Comparison of ENCODE assay signal across 14 cellular contexts in the genomic region with DNA sequence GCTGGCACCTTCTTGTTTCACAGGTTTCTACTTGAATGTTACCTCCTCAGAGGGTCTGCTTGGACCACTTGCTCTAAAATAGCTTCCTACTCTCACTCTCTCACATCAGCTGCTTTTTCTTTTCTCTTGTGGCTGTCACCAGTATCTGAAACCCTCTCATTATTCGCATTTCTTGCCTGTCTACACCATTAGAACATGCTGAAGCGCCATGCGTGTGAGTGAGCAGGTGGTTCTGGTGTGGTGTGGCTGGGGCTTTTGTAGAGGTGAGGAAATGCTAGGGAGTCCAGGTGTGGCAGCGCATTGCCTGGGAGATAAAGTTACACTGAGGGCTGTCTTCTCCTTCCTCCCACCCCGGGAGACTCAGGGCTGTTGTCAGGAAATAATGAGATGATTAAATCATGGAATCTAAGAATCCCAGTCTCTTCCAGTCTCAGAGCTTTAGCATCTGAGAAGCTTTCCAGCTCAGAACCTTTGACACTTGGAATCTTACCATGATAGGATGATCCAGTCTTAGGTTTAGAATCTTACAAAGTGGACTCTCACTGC. TPM values are rescaled to one million over a fixed set of nuclear protein-coding genes. Genes with fewer than 3 reads are reported as not detected.
DNase-seq lines count a peak whose midpoint lies in the region; ATAC-seq and TF ChIP-seq lines count a peak whose summit lies in the region.
"Had no signal": no experiment of that assay in that cellular context is flagged by ENCODE, and none has a peak within 500 bp of the region (broad histone marks: within the 10 kb centered on the region; RNA-seq: fewer than 3 reads in every experiment).

No MANE protein-coding gene starts in this region.

- H3K36me3 ChIP-seq in heart right ventricle (peaks cover 0 to 10% (median 4%) of the 10 kb centered on the region in 9 donors), right atrium auricular region (no peaks in the 10 kb centered on the region), tibial artery (peaks cover 0 to 8% (median 0%) of the 10 kb centered on the region in 3 donors)

- H3K27me3 ChIP-seq in heart right ventricle (no peaks in the 10 kb centered on the region), right atrium auricular region (no peaks in the 10 kb centered on the region), tibial artery (no peaks in the 10 kb centered on the region)
- H3K27me3 ChIP-seq: tibial nerve had no signal

- DNase-seq in heart right ventricle (no peak), right atrium auricular region (ENCODE audit: low spot score) (no peak), NCI-H2107 treated with DMSO at 0.1 percent for 48 hours (lab: John Stamatoyannopoulos, UW; ENCODE audit: unreplicated experiment) (peak; percentile 90), coronary artery (ENCODE audit: low spot score) (no peak), tibial artery (no peak), RKO (ENCODE audit: low spot score) (no peak), NCI-H526 treated with DMSO at 0.1 percent for 48 hours (lab: John Stamatoyannopoulos, UW) (no peak)
- DNase-seq: activated CD4-positive, alpha-beta T cell treated with anti-CD3 and anti-CD28 coated beads, Interleukin-2, amount 50 U/mL, for 1 hour; activated effector memory CD4-positive, alpha-beta T cell treated with Interleukin-2 at 50 U/mL for 16 hours; effector memory CD8-positive, alpha-beta T cell; foreskin fibroblast had no signal

- H3K9me3 ChIP-seq in heart right ventricle: no peaks in the 10 kb centered on the region
- H3K9me3 ChIP-seq in right atrium auricular region: no peaks in the 10 kb centered on the region
- H3K9me3 ChIP-seq in tibial artery: no peaks in the 10 kb centered on the region
- H3K9me3 ChIP-seq: tibial nerve had no signal

- WGBS in heart right ventricle, 2 donors: 70 to 71% methylated on average over 5 of the region's 5 CpGs

- peak overlapping the region in 6 of 10 donors; percentile 4 to 67 (median 24) for H3K27ac ChIP-seq in heart right ventricle
- H3K27ac ChIP-seq in right atrium auricular region: no peak overlapping the region
- peak overlapping the region; percentile 86 to 100 for H3K27ac ChIP-seq in coronary artery
- H3K27ac ChIP-seq in tibial artery: peak overlapping the region; percentile 53 to 96

- intact Hi-C loops in heart right ventricle (cut with DNase I): loop anchor here in 1 of 10 donors (1.0 kb wide), 1 partner anchor 12 kb away; no protein-coding TSS in a partner anchor
- intact Hi-C loops in tibial artery (cut with DNase I; ENCODE audit: low total_unique reads): loop anchor here (5.0 to 10.0 kb wide), 2 partner anchors 37 to 76 kb away; partner anchors contain the start of gene TRIM62

- TF ChIP-seq CTCF in heart right ventricle (IDR thresholded peaks at IDR 0.05) (no peak), right atrium auricular region (IDR thresholded peaks at IDR 0.05) (no peak), coronary artery (IDR thresholded peaks at IDR 0.05) (no peak), tibial artery (IDR thresholded peaks at IDR 0.05) (no peak)

- H3K4me1 ChIP-seq in heart right ventricle (peaks cover 46 to 82% (median 64%) of the 10 kb centered on the region in 9 donors), right atrium auricular region (peaks cover 0 to 76% of the 10 kb centered on the region in 2 donors), tibial artery (peaks cover 10 to 81% (median 73%) of the 10 kb centered on the region in 4 donors)

- H3K4me3 ChIP-seq in heart right ventricle (no peak overlapping the region), right atrium auricular region (no peak overlapping the region), coronary artery (no peak overlapping the region), tibial artery (no peak overlapping the region)
- H3K4me3 ChIP-seq: tibial nerve had no signal

- ATAC-seq in heart right ventricle (no peak), HG02610 (IDR thresholded peaks at IDR 0.05; ENCODE audit: unreplicated experiment) (no peak)
- ATAC-seq: effector memory CD8-positive, alpha-beta T cell; Right ventricle myocardium inferior had no signal

RNA-seq across cellular contexts. Expression of gene ZNF362, which starts 4.2 kb away (rescaled TPM):
- total RNA-seq in heart right ventricle (10 to 100 TPM; 28.5 to 39.2 (median 32.3) TPM), right atrium auricular region (10 to 100 TPM; 23.5 to 50.5 TPM)
- polyA plus RNA-seq in heart right ventricle: 10 to 100 TPM in 1 of 2 donors, 1 to 10 TPM in 1; 9.1 to 25.9 TPM

Comparison
In these comparisons a context has a peak if more than half of its experiments do, and no peak if none do; other contexts are left out.
1. H3K27ac ChIP-seq: peak in heart right ventricle (6 of 10), coronary artery (2 of 2) and tibial artery (2 of 2); none in right atrium auricular region (0 of 2).